Comparison of ENCODE assay signal across 24 cellular contexts in the genomic region with DNA sequence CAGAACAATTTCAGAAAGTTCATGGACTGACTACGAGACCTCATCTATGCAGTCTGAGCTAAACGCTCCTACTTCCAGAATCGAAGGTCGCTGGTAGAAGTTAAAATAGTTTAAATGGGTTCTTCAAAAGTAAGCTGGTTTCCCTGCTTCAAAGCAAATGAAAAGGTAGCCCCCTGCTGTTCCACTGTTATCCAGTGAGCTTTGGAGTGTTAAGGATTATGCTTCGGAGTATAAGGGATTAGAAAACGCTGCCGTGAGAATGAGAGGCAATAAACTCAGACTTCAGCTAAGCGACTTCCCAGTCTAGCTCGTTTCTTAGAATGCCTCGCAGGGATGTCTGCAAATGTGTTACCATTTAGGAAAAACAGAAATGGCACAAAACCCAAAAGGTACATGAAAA. TPM values are rescaled to one million over a fixed set of nuclear protein-coding genes. Genes with fewer than 3 reads are reported as not detected.
"Had no signal": no experiment of that assay in that cellular context is flagged by ENCODE, and none has a peak within 500 bp of the region (broad histone marks: within the 10 kb centered on the region; RNA-seq: fewer than 3 reads in every experiment).

No MANE protein-coding gene starts in this region.

- H3K27ac ChIP-seq: brain microvascular endothelial cell, cardiac muscle cell, PC-9 had no signal

- H3K4me3 ChIP-seq: cardiac muscle cell, PC-9 had no signal

- ATAC-seq: activated CD4-positive, CD25-positive, alpha-beta regulatory T cell treated with anti-CD3 and anti-CD28 coated beads, Interleukin-2, amount 50 U/mL, for 24 hours; activated CD8-positive, alpha-beta T cell treated with anti-CD3 and anti-CD28 coated beads for 36 hours; activated T-cell treated with anti-CD3 and anti-CD28 coated beads, Interleukin-2, amount 50 U/mL, for 72 hours; T-cell had no signal

- H3K27me3 ChIP-seq: brain microvascular endothelial cell, cardiac muscle cell had no signal

- DNase-seq: activated CD4-positive, alpha-beta T cell treated with anti-CD3 and anti-CD28 coated beads for 4 hours; activated CD8-positive, alpha-beta memory T cell treated with anti-CD3 and anti-CD28 coated beads, Interleukin-2, amount 50 U/mL, for 4 hours; activated CD8-positive, alpha-beta T cell treated with anti-CD3 and anti-CD28 coated beads for 36 hours; activated gamma-delta T cell treated with Interleukin-2 at 50 U/mL for 16 hours; activated naive CD4-positive, alpha-beta T cell treated with anti-CD3 and anti-CD28 coated beads, Interleukin-2, amount 10 ng/mL, durations not matched to agents 7 days and 5 days; activated naive CD8-positive, alpha-beta T cell treated with anti-CD3 and anti-CD28 coated beads for 36 hours; activated T-cell treated with anti-CD3 and anti-CD28 coated beads, Interleukin-2, amount 50 U/mL, for 72 hours; brain microvascular endothelial cell; Karpas-422; MM.1S; NCI-H1105; NCI-H1436; NCI-H1694 treated with DMSO at 0.1 percent for 48 hours; NCI-H2029 treated with DMSO at 0.1 percent for 48 hours; NCI-H345; NCI-H510A; NCI-H526 treated with DMSO at 0.1 percent for 48 hours; PC-9; SIG-M5; T-cell; T-helper 2 cell had no signal

RNA-seq across cellular contexts. Expression of a gene that starts 56.8 kb away (rescaled TPM):
- total RNA-seq: activated CD8-positive, alpha-beta T cell treated with anti-CD3 and anti-CD28 coated beads for 36 hours; activated naive CD8-positive, alpha-beta T cell treated with anti-CD3 and anti-CD28 coated beads for 36 hours; activated T-helper 2 cell treated with anti-CD3 and anti-CD28 coated beads, Interferon-gamma antibody, Interleukin-2, Interleukin-4, amounts not matched to agents 10 μg/mL and 5 μg/mL and 100 μg/mL, durations not matched to agents 14 hours and 24 hours and 36 hours; T-cell had no signal
